8 cellular contexts compared by ENCODE assay signal in genomic region chr4:92305148-92305877, GRCh38. TPM values are rescaled to one million over a fixed set of nuclear protein-coding genes. Genes with fewer than 3 reads are reported as not detected.
DNase-seq lines count a peak whose midpoint lies in the region; ATAC-seq and TF ChIP-seq lines count a peak whose summit lies in the region.

No MANE protein-coding gene starts in this region.

- H3K27me3 Mint-ChIP-seq in neural progenitor cell (ENCODE audit: insufficient read depth, low read depth), result peaks cover 9% of the 10 kb centered on the region

- H3K4me2 ChIP-seq in neural progenitor cell, result peak overlapping the region; percentile 90

- in situ Hi-C loops in ACHN (cut with HindIII; ENCODE audit: low pct_ligation_motif_present, low pct_unique_long_range_greater_than_20kb, low sequenced_read_pairs), result no loop called here

- no peaks in the 10 kb centered on the region for H3K9me3 Mint-ChIP-seq in neural progenitor cell

- peaks cover 6% of the 10 kb centered on the region for H4K20me1 ChIP-seq in neural progenitor cell (ENCODE audit: low read depth)

- no peaks in the 10 kb centered on the region for H3K79me2 ChIP-seq in neural progenitor cell (ENCODE audit: low read depth)

- peaks cover 19% of the 10 kb centered on the region for H3K4me1 Mint-ChIP-seq in neural progenitor cell

- no peaks in the 10 kb centered on the region for H3K9me3 ChIP-seq in neural progenitor cell (ENCODE audit: low read depth)

- ATAC-seq in HG02610 (IDR thresholded peaks at IDR 0.05; ENCODE audit: unreplicated experiment) (peak; percentile 40), foreskin keratinocyte (peak; percentile 82), GM21786 (IDR thresholded peaks at IDR 0.05; ENCODE audit: unreplicated experiment) (no peak)

- peaks cover 73% of the 10 kb centered on the region for H3K27me3 ChIP-seq in foreskin keratinocyte
- H3K27me3 ChIP-seq in neural progenitor cell, result peaks cover 53% of the 10 kb centered on the region

- DNase-seq in ACHN (peak; percentile 53), SK-N-DZ (ENCODE audit: low spot score) (peak; percentile 89), foreskin keratinocyte (peak in 1 of 2 donors; percentile 34), neural progenitor cell (ENCODE audit: low spot score) (peak; percentile 94), HT-29 (ENCODE audit: low spot score) (no peak)
- no peak for DNase-seq in activated naive CD4-positive, alpha-beta T cell treated with Interleukin-2 at 50 U/mL for 16 hours

- peaks cover 38% of the 10 kb centered on the region for H3F3A ChIP-seq in neural progenitor cell (ENCODE audit: low read depth)

- TF ChIP-seq CTCF in foreskin keratinocyte (conservative IDR thresholded peaks at IDR 0.05), result no peak
- no peak for TF ChIP-seq CTCF in neural progenitor cell (IDR thresholded peaks at IDR 0.05)

- H2AFZ ChIP-seq in neural progenitor cell (replicated peaks), result peak overlapping the region; percentile 98

- H3K4me3 ChIP-seq in neural progenitor cell, result peak overlapping the region; percentile 61

- peak overlapping the region; percentile 92 for H3K4me3 Mint-ChIP-seq in neural progenitor cell

- peak overlapping the region; percentile 29 for H3K27ac Mint-ChIP-seq in neural progenitor cell

- no peaks in the 10 kb centered on the region for H3K4me1 ChIP-seq in foreskin keratinocyte
- H3K4me1 ChIP-seq in neural progenitor cell, result peaks cover 13% of the 10 kb centered on the region

- no peak overlapping the region for H3K27ac ChIP-seq in foreskin keratinocyte
- no peak overlapping the region for H3K27ac ChIP-seq in neural progenitor cell

- no peaks in the 10 kb centered on the region for H3K36me3 ChIP-seq in neural progenitor cell

- H3K9ac ChIP-seq in neural progenitor cell, result no peak overlapping the region

- no peaks in the 10 kb centered on the region for H3K36me3 Mint-ChIP-seq in neural progenitor cell

RNA-seq across cellular contexts. Expression of gene GRID2, which starts 1.5 kb away (rescaled TPM):
- 0.14 and 0.16 TPM in 2 replicates for polyA plus RNA-seq in SK-N-DZ (2014; cell fraction: cytosol; rRNA removed)
- polyA plus RNA-seq in SK-N-DZ (2014; cell fraction: nucleus; rRNA removed), result 0.35 TPM in 1 of 2 replicates, not detected in the other
- total RNA-seq in foreskin keratinocyte, result not detected in 2 replicates
- not detected in 2 replicates for polyA plus RNA-seq in foreskin keratinocyte
- total RNA-seq in neural progenitor cell (ENCODE audit: low replicate concordance), result 0.17 and 0.74 TPM in 2 replicates
- not detected in 2 replicates for total RNA-seq in HT-29 (2014; rRNA removed; shearing (Covaris generic))

Comparison
In these comparisons a context has a peak if more than half of its experiments do, and no peak if none do; other contexts are left out.
1. DNase-seq: peak in ACHN (single experiment), SK-N-DZ (single experiment) and neural progenitor cell (single experiment); none in activated naive CD4-positive, alpha-beta T cell treated with Interleukin-2 at 50 U/mL for 16 hours (single experiment) and HT-29 (single experiment).